In the genomic region with DNA sequence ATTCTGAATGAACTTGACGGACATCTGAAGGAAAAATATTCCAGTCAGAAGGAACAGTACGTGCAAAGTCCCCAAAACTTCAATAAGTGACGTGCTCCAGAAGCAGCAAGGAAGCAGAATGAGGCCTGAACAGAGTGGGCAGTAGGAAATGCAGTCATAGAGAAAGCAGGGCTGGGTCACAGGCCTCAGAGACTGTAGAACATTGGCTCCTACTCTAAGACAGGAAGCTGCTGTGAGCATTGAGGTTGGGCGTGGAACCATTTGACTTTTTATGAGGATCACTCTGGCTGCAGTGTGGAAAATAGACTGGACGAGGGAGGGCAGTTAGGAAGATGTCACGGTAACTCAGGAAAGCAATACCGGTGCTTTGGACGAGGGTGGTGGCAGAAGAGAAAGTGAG, we compare ENCODE assay signal across 11 cellular contexts.
DNase-seq lines count a peak whose midpoint lies in the region; ATAC-seq and TF ChIP-seq lines count a peak whose summit lies in the region.
"Had no signal": no experiment of that assay in that cellular context is flagged by ENCODE, and none has a peak within 500 bp of the region (broad histone marks: within the 10 kb centered on the region; RNA-seq: fewer than 3 reads in every experiment).

No MANE protein-coding gene starts in this region.

- H3K27ac Mint-ChIP-seq in activated CD4-positive, alpha-beta T cell treated with anti-CD3 and anti-CD28 coated beads, Interleukin-2, amount 10 ng/mL, durations not matched to agents 7 days and 5 days = no peak overlapping the region
- no peak overlapping the region for H3K27ac Mint-ChIP-seq in HFFc6
- H3K27ac Mint-ChIP-seq: dendritic cell treated with granulocyte-macrophage colony-stimulating factor and Interleukin-4, amounts not matched to agents 40 ng/mL and 50 ng/mL, for 4 days; neural progenitor cell had no signal

- H3K9me3 Mint-ChIP-seq in activated CD4-positive, alpha-beta T cell treated with anti-CD3 and anti-CD28 coated beads, Interleukin-2, amount 10 ng/mL, durations not matched to agents 7 days and 5 days = no peaks in the 10 kb centered on the region
- H3K9me3 Mint-ChIP-seq in HFFc6 = no peaks in the 10 kb centered on the region; the same call in 1 of the 2 replicates
- H3K9me3 Mint-ChIP-seq: dendritic cell treated with granulocyte-macrophage colony-stimulating factor and Interleukin-4, amounts not matched to agents 40 ng/mL and 50 ng/mL, for 4 days; neural progenitor cell had no signal

- POLR2A ChIA-PET in activated CD4-positive, alpha-beta T cell treated with anti-CD3 and anti-CD28 coated beads, Interleukin-2, amount 10 ng/mL, durations not matched to agents 7 days and 5 days (lab: Charles Lee) = no interaction called here

- TF ChIP-seq CTCF in HFFc6 (IDR thresholded peaks at IDR 0.05) = no peak

- H3K4me3 ChIP-seq in BLaER1 (no peak overlapping the region), right cardiac atrium (ENCODE audit: low read length) (no peak overlapping the region)
- H3K4me3 ChIP-seq: neural progenitor cell had no signal

- CTCF ChIA-PET in activated CD4-positive, alpha-beta T cell treated with anti-CD3 and anti-CD28 coated beads, Interleukin-2, amount 10 ng/mL, durations not matched to agents 7 days and 5 days (lab: Charles Lee) = interaction anchor here (1.1 to 3.4 kb wide), 3 partner anchors 16 to 63 kb away, joined by 3 to 17 read pairs (median 8); no protein-coding TSS in a partner anchor

- H4K20me1 ChIP-seq in BLaER1 = no peaks in the 10 kb centered on the region

- no peaks in the 10 kb centered on the region for H3K27me3 ChIP-seq in BLaER1
- H3K27me3 ChIP-seq in right cardiac atrium (ENCODE audit: control insufficient read depth, insufficient read depth) = no peaks in the 10 kb centered on the region
- H3K27me3 ChIP-seq: neural progenitor cell had no signal

- H3K27me3 Mint-ChIP-seq in activated CD4-positive, alpha-beta T cell treated with anti-CD3 and anti-CD28 coated beads, Interleukin-2, amount 10 ng/mL, durations not matched to agents 7 days and 5 days = no peaks in the 10 kb centered on the region
- H3K27me3 Mint-ChIP-seq in HFFc6 (ENCODE audit: insufficient read depth) = no peaks in the 10 kb centered on the region; the same call in 1 of the 2 replicates
- H3K27me3 Mint-ChIP-seq: dendritic cell treated with granulocyte-macrophage colony-stimulating factor and Interleukin-4, amounts not matched to agents 40 ng/mL and 50 ng/mL, for 4 days had no signal

- H3K36me3 ChIP-seq in BLaER1 = peaks cover 13% of the 10 kb centered on the region
- H3K36me3 ChIP-seq: neural progenitor cell had no signal

- DNase-seq in activated CD4-positive, alpha-beta T cell treated with anti-CD3 and anti-CD28 coated beads, Interleukin-2, amount 10 ng/mL, durations not matched to agents 7 days and 5 days = peak; percentile 65
- DNase-seq in right cardiac atrium (peak in 1 of 3 donors; percentile 47), NCI-H510A (lab: John Stamatoyannopoulos, UW) (no peak), NCI-H526 (lab: John Stamatoyannopoulos, UW) (no peak), HFFc6 (no peak), NCI-H226 (no peak)
- DNase-seq: MM.1S had no signal

- H3K4me1 ChIP-seq in BLaER1 = peaks cover 47% of the 10 kb centered on the region
- H3K4me1 ChIP-seq in right cardiac atrium (ENCODE audit: control insufficient read depth, insufficient read depth, low read length) = no peaks in the 10 kb centered on the region
- H3K4me1 ChIP-seq: neural progenitor cell had no signal

- peak overlapping the region; percentile 80 for H3K4me2 ChIP-seq in BLaER1
- H3K4me2 ChIP-seq: neural progenitor cell had no signal

- intact Hi-C loops in right cardiac atrium (cut with DNase I) = no loop called here

- peaks cover 45% of the 10 kb centered on the region for H3K36me3 Mint-ChIP-seq in activated CD4-positive, alpha-beta T cell treated with anti-CD3 and anti-CD28 coated beads, Interleukin-2, amount 10 ng/mL, durations not matched to agents 7 days and 5 days (ENCODE audit: low read depth)
- no peaks in the 10 kb centered on the region for H3K36me3 Mint-ChIP-seq in HFFc6 (ENCODE audit: low read depth)
- H3K36me3 Mint-ChIP-seq: neural progenitor cell had no signal

- WGBS in right cardiac atrium = 69% methylated on average over 8 of the region's 8 CpGs

- peaks cover 36% of the 10 kb centered on the region for H3K4me1 Mint-ChIP-seq in activated CD4-positive, alpha-beta T cell treated with anti-CD3 and anti-CD28 coated beads, Interleukin-2, amount 10 ng/mL, durations not matched to agents 7 days and 5 days
- no peaks in the 10 kb centered on the region for H3K4me1 Mint-ChIP-seq in HFFc6 (ENCODE audit: low read depth)
- H3K4me1 Mint-ChIP-seq: neural progenitor cell had no signal

- no peak overlapping the region for H3K4me3 Mint-ChIP-seq in activated CD4-positive, alpha-beta T cell treated with anti-CD3 and anti-CD28 coated beads, Interleukin-2, amount 10 ng/mL, durations not matched to agents 7 days and 5 days
- H3K4me3 Mint-ChIP-seq in HFFc6 = no peak overlapping the region
- H3K4me3 Mint-ChIP-seq: dendritic cell treated with granulocyte-macrophage colony-stimulating factor and Interleukin-4, amounts not matched to agents 40 ng/mL and 50 ng/mL, for 4 days; neural progenitor cell had no signal

- ATAC-seq in GM21576 (IDR thresholded peaks at IDR 0.05; ENCODE audit: unreplicated experiment) (peak; percentile 41), right cardiac atrium (peak; percentile 70 to 83)

- H3K27ac ChIP-seq in BLaER1 (peak overlapping the region; percentile 32), right cardiac atrium (ENCODE audit: low read length) (no peak overlapping the region)
- H3K27ac ChIP-seq: neural progenitor cell had no signal

- H3K9me3 ChIP-seq in BLaER1 (peaks cover 23% of the 10 kb centered on the region; the same call in 1 of the 2 replicates), right cardiac atrium (ENCODE audit: control insufficient read depth, low read length) (no peaks in the 10 kb centered on the region)

- no peak overlapping the region for H3K9ac ChIP-seq in BLaER1
- H3K9ac ChIP-seq: neural progenitor cell had no signal
